1 cellular context compared by ENCODE assay signal in genomic region chr10:78634389-78634815, GRCh38.
TF ChIP-seq lines count a peak whose summit lies in the region.

No MANE protein-coding gene starts in this region.

TF ChIP-seq in IMR-90, 13 proteins besides CTCF, POLR2A, EP300 and RAD21 (continued from another document):
- TF ChIP-seq FOS (IDR thresholded peaks at IDR 0.05; ENCODE audit: low read depth, low read length): no peak; the same call in 1 of the 2 replicates
- TF ChIP-seq NFE2L2 (IDR thresholded peaks at IDR 0.05; ENCODE audit: low read depth, low read length): no peak
TF ChIP-seq in IMR-90: peak in this region for 0.
